ENCODE assay signal across 2 cellular contexts in the genomic region with DNA sequence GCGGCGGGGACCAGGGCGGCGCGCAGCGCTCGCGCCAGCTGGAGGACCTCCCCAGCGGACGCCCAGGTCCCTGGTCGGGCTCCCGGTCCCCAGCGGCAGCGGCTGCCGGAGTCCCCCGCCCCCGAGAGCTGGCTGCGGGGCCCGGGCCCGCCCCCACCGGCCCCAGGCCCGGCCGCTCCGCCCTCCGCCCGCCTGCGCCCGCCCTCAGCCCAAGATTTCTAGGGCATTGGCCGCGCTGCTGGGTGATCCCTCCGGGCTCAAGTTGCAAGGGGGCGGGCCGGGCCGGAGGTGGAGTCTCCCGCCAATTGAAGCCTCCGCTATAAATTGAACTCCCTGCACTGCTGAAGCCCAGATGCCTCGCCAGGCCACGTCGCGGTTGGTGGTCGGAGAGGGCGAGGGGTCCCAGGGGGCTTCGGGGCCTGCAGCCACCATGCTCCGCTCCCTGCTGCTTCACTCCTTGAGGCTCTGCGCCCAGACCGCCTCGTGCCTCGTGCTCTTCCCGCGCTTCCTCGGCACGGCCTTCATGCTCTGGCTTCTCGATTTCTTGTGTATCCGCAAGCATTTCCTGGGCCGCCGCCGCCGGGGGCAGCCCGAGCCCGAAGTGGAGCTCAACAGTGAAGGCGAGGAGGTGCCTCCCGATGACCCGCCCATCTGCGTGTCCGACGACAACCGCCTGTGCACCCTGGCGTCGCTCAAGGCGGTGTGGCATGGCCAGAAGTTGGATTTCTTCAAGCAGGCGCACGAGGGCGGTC.
TF ChIP-seq lines count a peak whose summit lies in the region.

A gene (plus strand): TSS at position 351 of the 752 bp plus-strand sequence.

TF ChIP-seq in IMR-90, 13 proteins besides CTCF, POLR2A, EP300 and RAD21:
- TF ChIP-seq BHLHE40 (IDR thresholded peaks at IDR 0.05; ENCODE audit: low read depth, low read length) (no peak), CHD1 (IDR thresholded peaks at IDR 0.05; ENCODE audit: low read depth, low read length) (no peak), RCOR1 (IDR thresholded peaks at IDR 0.05; ENCODE audit: insufficient replicate concordance, low read length) (no peak), CEBPB (IDR thresholded peaks at IDR 0.05; ENCODE audit: low read depth, low read length) (no peak), MXI1 (IDR thresholded peaks at IDR 0.05; ENCODE audit: borderline replicate concordance, low read depth, low read length) (no peak), MAFK (IDR thresholded peaks at IDR 0.05; ENCODE audit: low read depth, low read length) (no peak)

TF ChIP-seq in H1, 55 proteins besides CTCF, POLR2A, EP300 and RAD21:
- TF ChIP-seq SIN3A (conservative IDR thresholded peaks at IDR 0.05 in 1 of 2, IDR thresholded peaks at IDR 0.05 in 1 of 2; ENCODE audit: low read depth in 1 of 2, low read length in 2 of 2): no peak
- no peak for TF ChIP-seq FOSL1 (IDR thresholded peaks at IDR 0.05; ENCODE audit: insufficient read depth, low read depth, low read length)
- TF ChIP-seq CHD1 (IDR thresholded peaks at IDR 0.05; ENCODE audit: low read depth, low read length): no peak
- TF ChIP-seq RBBP5 (IDR thresholded peaks at IDR 0.05; ENCODE audit: borderline replicate concordance, low read depth, low read length): no peak
- TF ChIP-seq, protein P1, sequence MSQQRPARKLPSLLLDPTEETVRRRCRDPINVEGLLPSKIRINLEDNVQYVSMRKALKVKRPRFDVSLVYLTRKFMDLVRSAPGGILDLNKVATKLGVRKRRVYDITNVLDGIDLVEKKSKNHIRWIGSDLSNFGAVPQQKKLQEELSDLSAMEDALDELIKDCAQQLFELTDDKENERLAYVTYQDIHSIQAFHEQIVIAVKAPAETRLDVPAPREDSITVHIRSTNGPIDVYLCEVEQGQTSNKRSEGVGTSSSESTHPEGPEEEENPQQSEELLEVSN (IDR thresholded peaks at IDR 0.05): peak; percentile 100
- TF ChIP-seq KDM4A (IDR thresholded peaks at IDR 0.05; ENCODE audit: low read depth, low read length, severe bottlenecking): peak; percentile 67
- TF ChIP-seq CHD2 (IDR thresholded peaks at IDR 0.05; ENCODE audit: low read length): no peak
- TF ChIP-seq HDAC2 (IDR thresholded peaks at IDR 0.05; ENCODE audit: borderline replicate concordance in 1 of 2, low read depth in 2 of 2, low read length in 2 of 2): peak in 1 of 2 experiments; percentile 83; a peak in 1 of 4 replicates
- peak; percentile 14; the same call in 1 of the 2 replicates for TF ChIP-seq SUZ12 (IDR thresholded peaks at IDR 0.05; ENCODE audit: low read length)
- no peak for TF ChIP-seq SP1 (IDR thresholded peaks at IDR 0.05; ENCODE audit: low read depth, low read length)
- TF ChIP-seq CTBP2 (IDR thresholded peaks at IDR 0.05; ENCODE audit: borderline replicate concordance, insufficient read depth, insufficient read length, low read length): no peak
- no peak for TF ChIP-seq BACH1 (IDR thresholded peaks at IDR 0.05; ENCODE audit: low read length)
- TF ChIP-seq, protein P2, sequence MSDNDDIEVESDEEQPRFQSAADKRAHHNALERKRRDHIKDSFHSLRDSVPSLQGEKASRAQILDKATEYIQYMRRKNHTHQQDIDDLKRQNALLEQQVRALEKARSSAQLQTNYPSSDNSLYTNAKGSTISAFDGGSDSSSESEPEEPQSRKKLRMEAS (IDR thresholded peaks at IDR 0.05): peak; percentile 100
- TF ChIP-seq, protein P3, sequence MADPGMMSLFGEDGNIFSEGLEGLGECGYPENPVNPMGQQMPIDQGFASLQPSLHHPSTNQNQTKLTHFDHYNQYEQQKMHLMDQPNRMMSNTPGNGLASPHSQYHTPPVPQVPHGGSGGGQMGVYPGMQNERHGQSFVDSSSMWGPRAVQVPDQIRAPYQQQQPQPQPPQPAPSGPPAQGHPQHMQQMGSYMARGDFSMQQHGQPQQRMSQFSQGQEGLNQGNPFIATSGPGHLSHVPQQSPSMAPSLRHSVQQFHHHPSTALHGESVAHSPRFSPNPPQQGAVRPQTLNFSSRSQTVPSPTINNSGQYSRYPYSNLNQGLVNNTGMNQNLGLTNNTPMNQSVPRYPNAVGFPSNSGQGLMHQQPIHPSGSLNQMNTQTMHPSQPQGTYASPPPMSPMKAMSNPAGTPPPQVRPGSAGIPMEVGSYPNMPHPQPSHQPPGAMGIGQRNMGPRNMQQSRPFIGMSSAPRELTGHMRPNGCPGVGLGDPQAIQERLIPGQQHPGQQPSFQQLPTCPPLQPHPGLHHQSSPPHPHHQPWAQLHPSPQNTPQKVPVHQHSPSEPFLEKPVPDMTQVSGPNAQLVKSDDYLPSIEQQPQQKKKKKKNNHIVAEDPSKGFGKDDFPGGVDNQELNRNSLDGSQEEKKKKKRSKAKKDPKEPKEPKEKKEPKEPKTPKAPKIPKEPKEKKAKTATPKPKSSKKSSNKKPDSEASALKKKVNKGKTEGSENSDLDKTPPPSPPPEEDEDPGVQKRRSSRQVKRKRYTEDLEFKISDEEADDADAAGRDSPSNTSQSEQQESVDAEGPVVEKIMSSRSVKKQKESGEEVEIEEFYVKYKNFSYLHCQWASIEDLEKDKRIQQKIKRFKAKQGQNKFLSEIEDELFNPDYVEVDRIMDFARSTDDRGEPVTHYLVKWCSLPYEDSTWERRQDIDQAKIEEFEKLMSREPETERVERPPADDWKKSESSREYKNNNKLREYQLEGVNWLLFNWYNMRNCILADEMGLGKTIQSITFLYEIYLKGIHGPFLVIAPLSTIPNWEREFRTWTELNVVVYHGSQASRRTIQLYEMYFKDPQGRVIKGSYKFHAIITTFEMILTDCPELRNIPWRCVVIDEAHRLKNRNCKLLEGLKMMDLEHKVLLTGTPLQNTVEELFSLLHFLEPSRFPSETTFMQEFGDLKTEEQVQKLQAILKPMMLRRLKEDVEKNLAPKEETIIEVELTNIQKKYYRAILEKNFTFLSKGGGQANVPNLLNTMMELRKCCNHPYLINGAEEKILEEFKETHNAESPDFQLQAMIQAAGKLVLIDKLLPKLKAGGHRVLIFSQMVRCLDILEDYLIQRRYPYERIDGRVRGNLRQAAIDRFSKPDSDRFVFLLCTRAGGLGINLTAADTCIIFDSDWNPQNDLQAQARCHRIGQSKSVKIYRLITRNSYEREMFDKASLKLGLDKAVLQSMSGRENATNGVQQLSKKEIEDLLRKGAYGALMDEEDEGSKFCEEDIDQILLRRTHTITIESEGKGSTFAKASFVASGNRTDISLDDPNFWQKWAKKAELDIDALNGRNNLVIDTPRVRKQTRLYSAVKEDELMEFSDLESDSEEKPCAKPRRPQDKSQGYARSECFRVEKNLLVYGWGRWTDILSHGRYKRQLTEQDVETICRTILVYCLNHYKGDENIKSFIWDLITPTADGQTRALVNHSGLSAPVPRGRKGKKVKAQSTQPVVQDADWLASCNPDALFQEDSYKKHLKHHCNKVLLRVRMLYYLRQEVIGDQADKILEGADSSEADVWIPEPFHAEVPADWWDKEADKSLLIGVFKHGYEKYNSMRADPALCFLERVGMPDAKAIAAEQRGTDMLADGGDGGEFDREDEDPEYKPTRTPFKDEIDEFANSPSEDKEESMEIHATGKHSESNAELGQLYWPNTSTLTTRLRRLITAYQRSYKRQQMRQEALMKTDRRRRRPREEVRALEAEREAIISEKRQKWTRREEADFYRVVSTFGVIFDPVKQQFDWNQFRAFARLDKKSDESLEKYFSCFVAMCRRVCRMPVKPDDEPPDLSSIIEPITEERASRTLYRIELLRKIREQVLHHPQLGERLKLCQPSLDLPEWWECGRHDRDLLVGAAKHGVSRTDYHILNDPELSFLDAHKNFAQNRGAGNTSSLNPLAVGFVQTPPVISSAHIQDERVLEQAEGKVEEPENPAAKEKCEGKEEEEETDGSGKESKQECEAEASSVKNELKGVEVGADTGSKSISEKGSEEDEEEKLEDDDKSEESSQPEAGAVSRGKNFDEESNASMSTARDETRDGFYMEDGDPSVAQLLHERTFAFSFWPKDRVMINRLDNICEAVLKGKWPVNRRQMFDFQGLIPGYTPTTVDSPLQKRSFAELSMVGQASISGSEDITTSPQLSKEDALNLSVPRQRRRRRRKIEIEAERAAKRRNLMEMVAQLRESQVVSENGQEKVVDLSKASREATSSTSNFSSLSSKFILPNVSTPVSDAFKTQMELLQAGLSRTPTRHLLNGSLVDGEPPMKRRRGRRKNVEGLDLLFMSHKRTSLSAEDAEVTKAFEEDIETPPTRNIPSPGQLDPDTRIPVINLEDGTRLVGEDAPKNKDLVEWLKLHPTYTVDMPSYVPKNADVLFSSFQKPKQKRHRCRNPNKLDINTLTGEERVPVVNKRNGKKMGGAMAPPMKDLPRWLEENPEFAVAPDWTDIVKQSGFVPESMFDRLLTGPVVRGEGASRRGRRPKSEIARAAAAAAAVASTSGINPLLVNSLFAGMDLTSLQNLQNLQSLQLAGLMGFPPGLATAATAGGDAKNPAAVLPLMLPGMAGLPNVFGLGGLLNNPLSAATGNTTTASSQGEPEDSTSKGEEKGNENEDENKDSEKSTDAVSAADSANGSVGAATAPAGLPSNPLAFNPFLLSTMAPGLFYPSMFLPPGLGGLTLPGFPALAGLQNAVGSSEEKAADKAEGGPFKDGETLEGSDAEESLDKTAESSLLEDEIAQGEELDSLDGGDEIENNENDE (IDR thresholded peaks at IDR 0.05; ENCODE audit: insufficient replicate concordance, low read length): no peak
- no peak; the same call in 1 of the 2 replicates for TF ChIP-seq KDM1A (IDR thresholded peaks at IDR 0.05; ENCODE audit: borderline replicate concordance, low read length)
- no peak for TF ChIP-seq GTF2F1 (IDR thresholded peaks at IDR 0.05; ENCODE audit: borderline replicate concordance, low read depth, low read length)
- no peak for TF ChIP-seq SP4 (IDR thresholded peaks at IDR 0.05; ENCODE audit: low read length)
- TF ChIP-seq HDAC6 (IDR thresholded peaks at IDR 0.05; ENCODE audit: low read depth, low read length): no peak
- TF ChIP-seq RNF2 (IDR thresholded peaks at IDR 0.05; ENCODE audit: borderline replicate concordance, low read depth, low read length, missing control alignments, poor library complexity, severe bottlenecking): peak; percentile 85
- no peak for TF ChIP-seq KDM5A (IDR thresholded peaks at IDR 0.05; ENCODE audit: low read length)
- TF ChIP-seq TBP (IDR thresholded peaks at IDR 0.05; ENCODE audit: low read depth, low read length): peak; percentile 73; the same call in 1 of the 2 replicates
- no peak for TF ChIP-seq CBX8 (IDR thresholded peaks at IDR 0.05; ENCODE audit: borderline replicate concordance, low read depth, low read length)
- TF ChIP-seq ASH2L (IDR thresholded peaks at IDR 0.05; ENCODE audit: low read length): peak; percentile 32
- TF ChIP-seq GABPA (IDR thresholded peaks at IDR 0.05; ENCODE audit: borderline replicate concordance, insufficient read depth, low read length): peak; percentile 54; the same call in 1 of the 2 replicates
- TF ChIP-seq MAFK (IDR thresholded peaks at IDR 0.05; ENCODE audit: low read depth, low read length): no peak
- no peak for TF ChIP-seq BCL11A (IDR thresholded peaks at IDR 0.05; ENCODE audit: low read depth in 2 of 2, low read length in 2 of 2)
